Comparison of ENCODE assay signal across 1 cellular context in the genomic region with DNA sequence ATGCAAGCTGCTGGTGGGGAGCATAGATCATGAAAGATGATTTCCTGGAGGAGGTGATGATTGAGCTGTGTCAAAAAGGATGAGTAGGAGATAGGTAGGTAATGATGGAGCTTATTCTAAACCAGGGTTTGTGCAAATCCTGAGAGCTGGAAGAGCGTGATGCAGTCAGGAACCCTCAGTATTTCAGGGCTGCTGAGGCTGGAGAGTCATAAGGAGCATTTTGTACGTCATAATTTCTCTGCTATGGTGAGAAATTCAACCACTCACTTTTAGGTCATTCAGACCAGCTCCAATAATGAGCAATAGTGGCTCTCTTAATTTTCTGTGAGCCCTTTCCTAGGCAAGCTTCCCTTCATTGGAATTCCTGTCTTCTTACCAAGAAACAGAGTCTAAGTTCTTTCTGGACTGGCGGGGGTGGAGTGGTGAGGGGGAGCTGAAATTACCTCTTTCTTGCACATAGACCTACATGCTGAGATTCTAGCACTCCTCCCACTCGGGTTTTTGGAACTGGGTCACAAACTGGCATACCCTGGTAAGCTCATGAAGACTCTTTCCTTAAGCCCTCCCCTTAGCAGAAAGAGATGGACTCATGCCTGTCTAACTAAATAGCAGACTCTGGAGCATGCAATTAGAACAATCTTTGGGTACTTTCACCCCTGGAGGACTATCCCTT.
TF ChIP-seq lines count a peak whose summit lies in the region.

No MANE protein-coding gene starts in this region.

TF ChIP-seq in GM12878, 131 proteins besides CTCF, POLR2A, EP300 and RAD21 (continued from another document):
- TF ChIP-seq, protein P1, sequence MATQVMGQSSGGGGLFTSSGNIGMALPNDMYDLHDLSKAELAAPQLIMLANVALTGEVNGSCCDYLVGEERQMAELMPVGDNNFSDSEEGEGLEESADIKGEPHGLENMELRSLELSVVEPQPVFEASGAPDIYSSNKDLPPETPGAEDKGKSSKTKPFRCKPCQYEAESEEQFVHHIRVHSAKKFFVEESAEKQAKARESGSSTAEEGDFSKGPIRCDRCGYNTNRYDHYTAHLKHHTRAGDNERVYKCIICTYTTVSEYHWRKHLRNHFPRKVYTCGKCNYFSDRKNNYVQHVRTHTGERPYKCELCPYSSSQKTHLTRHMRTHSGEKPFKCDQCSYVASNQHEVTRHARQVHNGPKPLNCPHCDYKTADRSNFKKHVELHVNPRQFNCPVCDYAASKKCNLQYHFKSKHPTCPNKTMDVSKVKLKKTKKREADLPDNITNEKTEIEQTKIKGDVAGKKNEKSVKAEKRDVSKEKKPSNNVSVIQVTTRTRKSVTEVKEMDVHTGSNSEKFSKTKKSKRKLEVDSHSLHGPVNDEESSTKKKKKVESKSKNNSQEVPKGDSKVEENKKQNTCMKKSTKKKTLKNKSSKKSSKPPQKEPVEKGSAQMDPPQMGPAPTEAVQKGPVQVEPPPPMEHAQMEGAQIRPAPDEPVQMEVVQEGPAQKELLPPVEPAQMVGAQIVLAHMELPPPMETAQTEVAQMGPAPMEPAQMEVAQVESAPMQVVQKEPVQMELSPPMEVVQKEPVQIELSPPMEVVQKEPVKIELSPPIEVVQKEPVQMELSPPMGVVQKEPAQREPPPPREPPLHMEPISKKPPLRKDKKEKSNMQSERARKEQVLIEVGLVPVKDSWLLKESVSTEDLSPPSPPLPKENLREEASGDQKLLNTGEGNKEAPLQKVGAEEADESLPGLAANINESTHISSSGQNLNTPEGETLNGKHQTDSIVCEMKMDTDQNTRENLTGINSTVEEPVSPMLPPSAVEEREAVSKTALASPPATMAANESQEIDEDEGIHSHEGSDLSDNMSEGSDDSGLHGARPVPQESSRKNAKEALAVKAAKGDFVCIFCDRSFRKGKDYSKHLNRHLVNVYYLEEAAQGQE (IDR thresholded peaks at IDR 0.05; ENCODE audit: low read depth, low read length): no peak
- TF ChIP-seq LARP7 (IDR thresholded peaks at IDR 0.05) (no peak), EGR1 (IDR thresholded peaks at IDR 0.05; ENCODE audit: borderline replicate concordance in 1 of 2, low read depth in 2 of 2, low read length in 2 of 2) (no peak), SREBF1 (IDR thresholded peaks at IDR 0.05; ENCODE audit: low read length) (no peak), ETV6 (conservative IDR thresholded peaks at IDR 0.05 in 1 of 2, IDR thresholded peaks at IDR 0.05 in 1 of 2; ENCODE audit: borderline replicate concordance in 1 of 2, low read depth in 1 of 2) (no peak), SMC3 (IDR thresholded peaks at IDR 0.05; ENCODE audit: borderline replicate concordance, low read length) (no peak), MTA3 (IDR thresholded peaks at IDR 0.05; ENCODE audit: borderline replicate concordance, low read length) (no peak)
- TF ChIP-seq, protein P2, sequence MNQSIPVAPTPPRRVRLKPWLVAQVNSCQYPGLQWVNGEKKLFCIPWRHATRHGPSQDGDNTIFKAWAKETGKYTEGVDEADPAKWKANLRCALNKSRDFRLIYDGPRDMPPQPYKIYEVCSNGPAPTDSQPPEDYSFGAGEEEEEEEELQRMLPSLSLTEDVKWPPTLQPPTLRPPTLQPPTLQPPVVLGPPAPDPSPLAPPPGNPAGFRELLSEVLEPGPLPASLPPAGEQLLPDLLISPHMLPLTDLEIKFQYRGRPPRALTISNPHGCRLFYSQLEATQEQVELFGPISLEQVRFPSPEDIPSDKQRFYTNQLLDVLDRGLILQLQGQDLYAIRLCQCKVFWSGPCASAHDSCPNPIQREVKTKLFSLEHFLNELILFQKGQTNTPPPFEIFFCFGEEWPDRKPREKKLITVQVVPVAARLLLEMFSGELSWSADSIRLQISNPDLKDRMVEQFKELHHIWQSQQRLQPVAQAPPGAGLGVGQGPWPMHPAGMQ (IDR thresholded peaks at IDR 0.05; ENCODE audit: borderline replicate concordance): no peak
